ENCODE assay signal across 8 cellular contexts in the genomic region with DNA sequence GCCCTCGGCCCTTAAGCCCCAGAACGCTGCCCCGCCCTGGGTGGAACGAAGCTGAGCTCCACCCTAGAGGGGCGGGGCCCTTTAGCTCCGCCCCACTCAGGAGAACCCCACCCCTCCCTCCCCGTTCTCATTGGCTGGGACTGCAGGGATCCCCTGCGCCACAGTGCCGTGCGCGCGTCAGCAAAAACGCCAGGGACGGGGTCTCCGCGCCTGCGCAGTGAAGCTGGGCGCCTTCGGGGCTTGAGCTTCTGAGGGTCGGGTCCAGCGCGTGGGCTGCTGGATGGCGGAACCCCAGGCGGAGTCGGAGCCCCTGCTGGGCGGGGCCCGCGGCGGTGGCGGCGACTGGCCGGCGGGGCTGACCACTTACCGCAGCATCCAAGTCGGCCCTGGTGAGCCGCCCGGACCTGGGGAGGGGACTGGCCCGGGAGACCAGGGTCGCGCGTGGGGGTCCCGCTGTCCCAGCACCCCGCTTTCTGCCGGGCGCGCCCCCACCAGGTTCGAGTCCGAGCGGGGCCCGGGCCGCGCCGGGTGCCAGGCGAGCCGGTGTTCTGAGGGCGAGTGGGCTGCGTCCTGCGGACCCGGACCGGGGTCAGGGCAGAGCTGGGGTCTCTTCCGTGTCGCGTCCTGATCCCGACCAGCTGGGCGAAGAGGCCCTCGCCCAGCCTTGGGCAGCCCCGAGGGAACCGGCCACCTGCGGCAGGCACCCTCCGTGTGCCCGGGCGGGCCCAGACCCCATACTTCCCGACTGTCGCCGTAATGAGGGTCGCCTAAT.
DNase-seq lines count a peak whose midpoint lies in the region; ATAC-seq and TF ChIP-seq lines count a peak whose summit lies in the region.

A gene (plus strand): TSS at position 215 of the 772 bp plus-strand sequence. CDS start 66 bp downstream, at position 281.

- H3K27ac ChIP-seq in VCaP (peak within 1 kb of the TSS; percentile 92), iPS-20b (ENCODE audit: low read length) (no peak within 1 kb of the TSS), skin epidermis (peak within 1 kb of the TSS; percentile 82 to 99 (median 95))

- no peaks in the 10 kb centered on the region for H3K9me3 ChIP-seq in iPS-20b (ENCODE audit: insufficient read depth, low read depth, low read length)

- DNase-seq in ACHN = peak; percentile 88
- peak; percentile 83 for DNase-seq in NCI-H2196 treated with DMSO at 0.1 percent for 48 hours (lab: John Stamatoyannopoulos, UW; ENCODE audit: unreplicated experiment)
- peak; percentile 97 to 100 for DNase-seq in T47D (ENCODE audit: low read depth in 1 of 2, low spot score in 1 of 2)

- ATAC-seq in GM18870 (IDR thresholded peaks at IDR 0.05; ENCODE audit: unreplicated experiment) = peak; percentile 53
- ATAC-seq in HG03135 (IDR thresholded peaks at IDR 0.05; ENCODE audit: unreplicated experiment) = peak; percentile 91

- peaks cover 13% of the 10 kb centered on the region for H3K4me1 ChIP-seq in iPS-20b (ENCODE audit: insufficient read depth, low read length)

- H3K9ac ChIP-seq in iPS-20b (ENCODE audit: low read depth, low read length) = peak within 1 kb of the TSS; percentile 81

- in situ Hi-C loops in ACHN (cut with HindIII; ENCODE audit: low pct_ligation_motif_present, low pct_unique_long_range_greater_than_20kb, low sequenced_read_pairs) (no loop called here), T47D (cut with HindIII; ENCODE audit: low pct_unique_long_range_greater_than_20kb, low sequenced_read_pairs) (no loop called here)

- no peaks in the 10 kb centered on the region for H3K27me3 ChIP-seq in iPS-20b (ENCODE audit: insufficient read depth, low read length)

- H3K36me3 ChIP-seq in iPS-20b (ENCODE audit: insufficient read depth, low read depth, low read length) = no peaks in the 10 kb centered on the region; the same call in 1 of the 2 replicates

- peak within 1 kb of the TSS; percentile 82 for H3K4me3 ChIP-seq in iPS-20b (ENCODE audit: low read length)
- peak within 1 kb of the TSS; percentile 77 to 99 (median 90) for H3K4me3 ChIP-seq in skin epidermis

- no peak for TF ChIP-seq CTCF in VCaP (conservative IDR thresholded peaks at IDR 0.05)
